Comparison of ENCODE assay signal across 14 cellular contexts in the genomic region with DNA sequence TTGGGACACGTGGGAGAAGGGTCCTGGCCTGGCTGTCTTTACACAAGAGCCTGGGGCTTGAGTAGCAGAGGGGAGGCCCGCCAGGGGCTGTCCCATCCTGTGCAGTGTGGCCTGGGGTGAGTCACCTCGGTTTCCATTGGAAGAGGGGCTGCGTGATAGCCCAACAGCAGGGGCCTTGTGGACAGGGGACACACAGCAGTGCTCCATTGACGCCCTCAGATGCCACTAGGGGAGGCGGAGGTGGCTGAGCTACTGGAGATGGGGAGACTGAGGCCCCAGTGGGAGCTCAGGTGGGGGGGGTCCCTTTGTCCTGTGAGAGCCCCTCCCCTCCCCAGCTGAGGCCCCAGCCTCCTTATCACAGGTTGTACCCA. TPM values are rescaled to one million over a fixed set of nuclear protein-coding genes. Genes with fewer than 3 reads are reported as not detected.
DNase-seq lines count a peak whose midpoint lies in the region; ATAC-seq and TF ChIP-seq lines count a peak whose summit lies in the region.
"Had no signal": no experiment of that assay in that cellular context is flagged by ENCODE, and none has a peak within 500 bp of the region (broad histone marks: within the 10 kb centered on the region; RNA-seq: fewer than 3 reads in every experiment).

No MANE protein-coding gene starts in this region.

- no peaks in the 10 kb centered on the region for H4K20me1 ChIP-seq in hepatocyte (ENCODE audit: insufficient read depth, poor library complexity, severe bottlenecking)

- no peaks in the 10 kb centered on the region for H3K36me3 ChIP-seq in hepatocyte (replicated peaks; ENCODE audit: insufficient read depth, low read depth)
- no peaks in the 10 kb centered on the region for H3K36me3 ChIP-seq in psoas muscle (ENCODE audit: insufficient read depth in 1 of 2, low read depth in 1 of 2)
- no peaks in the 10 kb centered on the region for H3K36me3 ChIP-seq in gastroesophageal sphincter
- H3K36me3 ChIP-seq: tibial artery had no signal

- WGBS in hepatocyte (ENCODE audit: low lambda C conversion rate, missing lambda C conversion rate) = 88% methylated on average over 6 of the region's 6 CpGs
- WGBS in psoas muscle, 3 donors = 91 to 98% (median 93%) methylated on average over 6 of the region's 6 CpGs
- WGBS in gastroesophageal sphincter (ENCODE audit: low coverage in 1 of 2), 2 donors = no CpG with 5 or more reads among the region's 6 CpGs

- H3K4me1 ChIP-seq in hepatocyte (ENCODE audit: insufficient read depth) (peaks cover 33% of the 10 kb centered on the region), psoas muscle (peaks cover 24% of the 10 kb centered on the region), gastroesophageal sphincter (peaks cover 0 to 56% (median 9%) of the 10 kb centered on the region in 3 donors)

- no peaks in the 10 kb centered on the region for H3K79me2 ChIP-seq in hepatocyte

- no peaks in the 10 kb centered on the region for H3K9me2 ChIP-seq in hepatocyte (replicated peaks; ENCODE audit: insufficient read depth)

- DNase-seq in left cardiac atrium = peak; percentile 15
- no peak for DNase-seq in cardiac septum (ENCODE audit: low spot score)
- DNase-seq in hepatocyte (ENCODE audit: low spot score) = no peak
- DNase-seq in psoas muscle = peak; percentile 10 to 38
- DNase-seq in activated T-cell treated with anti-CD3 and anti-CD28 coated beads for 4 hours = no peak
- DNase-seq in stimulated activated naive CD4-positive, alpha-beta T cell (lab: John Stamatoyannopoulos, UW) = no peak
- DNase-seq: activated CD4-positive, alpha-beta T cell treated with anti-CD3 and anti-CD28 coated beads, Interleukin-2, amount 50 U/mL, for 48 hours; cortex of kidney; stimulated activated CD4-positive, alpha-beta T cell treated with anti-CD3 and anti-CD28 coated beads, Interleukin-2, amount 100 ng/mL, for 24 hours; tibial artery had no signal

- no peak for TF ChIP-seq CTCF in hepatocyte (IDR thresholded peaks at IDR 0.05; ENCODE audit: poor library complexity)
- no peak for TF ChIP-seq CTCF in psoas muscle (IDR thresholded peaks at IDR 0.05)
- no peak for TF ChIP-seq CTCF in gastroesophageal sphincter (IDR thresholded peaks at IDR 0.05)

- H2AFZ ChIP-seq in hepatocyte = no peak overlapping the region

- intact Hi-C loops in left cardiac atrium (cut with DNase I) (no loop called here), cardiac septum (cut with DNase I) (no loop called here), psoas muscle (cut with DNase I) (no loop called here)

- H3K27me3 ChIP-seq in hepatocyte (no peaks in the 10 kb centered on the region), psoas muscle (ENCODE audit: insufficient read depth in 3 of 3, low read length in 2 of 3) (no peaks in the 10 kb centered on the region), gastroesophageal sphincter (no peaks in the 10 kb centered on the region)

- no peak overlapping the region for H3K4me2 ChIP-seq in hepatocyte

- no peak for TF ChIP-seq POLR2A in gastroesophageal sphincter (IDR thresholded peaks at IDR 0.05)

- H3K4me3 ChIP-seq in hepatocyte (no peak overlapping the region), psoas muscle (no peak overlapping the region), gastroesophageal sphincter (no peak overlapping the region)
- H3K4me3 ChIP-seq: tibial artery had no signal

- H3K27ac ChIP-seq in hepatocyte (peak overlapping the region; percentile 94), psoas muscle (no peak overlapping the region), gastroesophageal sphincter (peak overlapping the region in 1 of 4 donors; percentile 63)
- H3K27ac ChIP-seq: tibial artery had no signal

- no peak for TF ChIP-seq EP300 in gastroesophageal sphincter (IDR thresholded peaks at IDR 0.05)

- ATAC-seq in left cardiac atrium (no peak), psoas muscle (no peak), gastroesophageal sphincter (no peak), HG03175 (IDR thresholded peaks at IDR 0.05; ENCODE audit: unreplicated experiment) (no peak)

- H3K9me3 ChIP-seq in hepatocyte (ENCODE audit: low read depth) (no peaks in the 10 kb centered on the region), psoas muscle (no peaks in the 10 kb centered on the region), gastroesophageal sphincter (peaks cover 0 to 8% (median 0%) of the 10 kb centered on the region in 3 donors)

RNA-seq across cellular contexts. Expression of a gene that starts 50.0 kb away (rescaled TPM):
- total RNA-seq in left cardiac atrium = 100 to 1,000 TPM; 307 to 456 TPM
- 214 TPM for total RNA-seq in cardiac septum
- total RNA-seq in hepatocyte = not detected in 2 replicates
- polyA plus RNA-seq in hepatocyte = not detected in 2 replicates
- 100 to 1,000 TPM in 2 of 4 donors, 10 to 100 TPM in 2; 13.1 to 120 (median 74.0) TPM for total RNA-seq in psoas muscle
- polyA plus RNA-seq in psoas muscle = not detected
- total RNA-seq in gastroesophageal sphincter = not detected
- total RNA-seq: NCI-H460 had no signal
- polyA plus RNA-seq: keratinocyte had no signal

Comparison
In these comparisons a context has a peak if more than half of its experiments do, and no peak if none do; other contexts are left out.
1. DNase-seq: peak in left cardiac atrium (single experiment) and psoas muscle (2 of 2); none in cardiac septum (single experiment), hepatocyte (single experiment), activated T-cell treated with anti-CD3 and anti-CD28 coated beads for 4 hours (single experiment) and stimulated activated naive CD4-positive, alpha-beta T cell (0 of 6).
2. RNA of a gene that starts 50.0 kb away (total RNA-seq): 307 to 456 TPM in left cardiac atrium, 214 TPM in cardiac septum (single experiment) and 13.1 to 120 TPM in psoas muscle; not detected in hepatocyte and not detected in gastroesophageal sphincter; every median in the first group is over 10 times any median in the second.